In genomic region chr1:80656011-80656627, GRCh38 we compare ENCODE assay signal across 9 cellular contexts.
DNase-seq lines count a peak whose midpoint lies in the region; ATAC-seq lines count a peak whose summit lies in the region.
"Had no signal": no experiment of that assay in that cellular context is flagged by ENCODE, and none has a peak within 500 bp of the region (broad histone marks: within the 10 kb centered on the region; RNA-seq: fewer than 3 reads in every experiment).

No MANE protein-coding gene starts in this region.

- H4K8ac ChIP-seq in mesenchymal stem cell (ENCODE audit: low read length), result no peak overlapping the region

- H3K27ac Mint-ChIP-seq in activated T-cell treated with anti-CD3 and anti-CD28 coated beads, Interleukin-2, amount 50 U/mL, for 24 hours, result no peak overlapping the region

- no peak overlapping the region for H3K4me3 Mint-ChIP-seq in activated T-cell treated with anti-CD3 and anti-CD28 coated beads, Interleukin-2, amount 50 U/mL, for 24 hours

- no peak overlapping the region for H3K4me2 ChIP-seq in mesenchymal stem cell (ENCODE audit: low read length, poor library complexity, severe bottlenecking)
- H3K4me2 ChIP-seq: BLaER1 had no signal

- H3K27ac ChIP-seq in mesenchymal stem cell (ENCODE audit: low read length, poor library complexity, severe bottlenecking), result no peak overlapping the region
- H3K27ac ChIP-seq: BLaER1 had no signal

- H2AK5ac ChIP-seq in mesenchymal stem cell (ENCODE audit: low read length, severe bottlenecking), result no peak overlapping the region

- H3K4ac ChIP-seq in mesenchymal stem cell (ENCODE audit: low read depth in 1 of 2, low read length in 2 of 2), result no peak overlapping the region

- no peaks in the 10 kb centered on the region for H3K36me3 Mint-ChIP-seq in activated T-cell treated with anti-CD3 and anti-CD28 coated beads, Interleukin-2, amount 50 U/mL, for 24 hours (ENCODE audit: low read depth)

- H2BK12ac ChIP-seq in mesenchymal stem cell (ENCODE audit: low read length in 2 of 2), result no peak overlapping the region

- H3K9me3 Mint-ChIP-seq in activated T-cell treated with anti-CD3 and anti-CD28 coated beads, Interleukin-2, amount 50 U/mL, for 24 hours, result peaks cover 7% of the 10 kb centered on the region

- H3K27me3 ChIP-seq in mesenchymal stem cell (ENCODE audit: control insufficient read depth in 1 of 2, insufficient read depth in 1 of 2, low read length in 2 of 2), result no peaks in the 10 kb centered on the region
- H3K27me3 ChIP-seq: BLaER1 had no signal

- peak; percentile 85 for ATAC-seq in HG03103 (IDR thresholded peaks at IDR 0.05; ENCODE audit: low read depth, unreplicated experiment)

- WGBS in mesenchymal stem cell, result 43% methylated on average over 1 of the region's 2 CpGs

- no peak overlapping the region for H2BK15ac ChIP-seq in mesenchymal stem cell (ENCODE audit: low read depth, poor library complexity, severe bottlenecking)

- H2BK5ac ChIP-seq in mesenchymal stem cell (ENCODE audit: low read depth, low read length, poor library complexity, severe bottlenecking), result no peak overlapping the region

- no peaks in the 10 kb centered on the region for H3K27me3 Mint-ChIP-seq in activated T-cell treated with anti-CD3 and anti-CD28 coated beads, Interleukin-2, amount 50 U/mL, for 24 hours

- H3K36me3 ChIP-seq in mesenchymal stem cell (ENCODE audit: control insufficient read depth in 1 of 2, insufficient read depth in 2 of 2, low read depth in 1 of 2, low read length in 2 of 2), result no peaks in the 10 kb centered on the region
- H3K36me3 ChIP-seq: BLaER1 had no signal

- no peak overlapping the region for H3K9ac ChIP-seq in mesenchymal stem cell (ENCODE audit: low read length)
- H3K9ac ChIP-seq: BLaER1 had no signal

- no peak overlapping the region for H4K91ac ChIP-seq in mesenchymal stem cell (ENCODE audit: low read length)

- no peak overlapping the region for H3K14ac ChIP-seq in mesenchymal stem cell (ENCODE audit: low read length in 2 of 2)

- H3K9me3 ChIP-seq in mesenchymal stem cell (ENCODE audit: control insufficient read depth, low read length), result no peaks in the 10 kb centered on the region
- H3K9me3 ChIP-seq: BLaER1 had no signal

- no peaks in the 10 kb centered on the region for H3K4me1 Mint-ChIP-seq in activated T-cell treated with anti-CD3 and anti-CD28 coated beads, Interleukin-2, amount 50 U/mL, for 24 hours (ENCODE audit: low read depth)

- no peak overlapping the region for H3K4me3 ChIP-seq in mesenchymal stem cell (ENCODE audit: insufficient read depth in 1 of 2, low read depth in 1 of 2, low read length in 2 of 2)
- H3K4me3 ChIP-seq: BLaER1 had no signal

- no peak overlapping the region for H3K18ac ChIP-seq in mesenchymal stem cell (ENCODE audit: low read depth in 1 of 2, low read length in 2 of 2)

- no peak overlapping the region for H2AFZ ChIP-seq in mesenchymal stem cell (ENCODE audit: low read depth, low read length)

- no peak overlapping the region for H2BK120ac ChIP-seq in mesenchymal stem cell (ENCODE audit: low read depth, low read length)

- DNase-seq in NOMO-1 treated with DMSO at 0.1 percent for 48 hours (lab: John Stamatoyannopoulos, UW; ENCODE audit: unreplicated experiment) (peak; percentile 4), NOMO-1 treated with dmso at 0.1 percent for 144 hours (lab: John Stamatoyannopoulos, UW; ENCODE audit: unreplicated experiment) (no peak), SW 1271 (lab: John Stamatoyannopoulos, UW) (peak; percentile 0 to 18), mesenchymal stem cell (peak; percentile 25)
- DNase-seq in activated CD4-positive, alpha-beta T cell treated with anti-CD3 and anti-CD28 coated beads, Interleukin-2, amount 50 U/mL, for 48 hours, result no peak
- DNase-seq in stimulated activated CD4-positive, alpha-beta T cell treated with anti-CD3 and anti-CD28 coated beads, Interleukin-2, amount 100 ng/mL, for 48 hours, result no peak
- DNase-seq in activated T-cell treated with anti-CD3 and anti-CD28 coated beads, Interleukin-2, amount 50 U/mL, for 24 hours, result no peak

- H3K4me1 ChIP-seq in mesenchymal stem cell (ENCODE audit: control insufficient read depth, insufficient read depth, low read depth, low read length), result no peaks in the 10 kb centered on the region
- H3K4me1 ChIP-seq: BLaER1 had no signal

- no peaks in the 10 kb centered on the region for H3K79me1 ChIP-seq in mesenchymal stem cell (replicated peaks; ENCODE audit: low read length, poor library complexity, severe bottlenecking)

- no peak overlapping the region for H3K23ac ChIP-seq in mesenchymal stem cell (ENCODE audit: low read length in 2 of 2)

Comparison
In these comparisons a context has a peak if more than half of its experiments do, and no peak if none do; other contexts are left out.
1. DNase-seq: peak in NOMO-1 treated with DMSO at 0.1 percent for 48 hours (single experiment), SW 1271 (2 of 2) and mesenchymal stem cell (single experiment); none in NOMO-1 treated with dmso at 0.1 percent for 144 hours (single experiment), activated CD4-positive, alpha-beta T cell treated with anti-CD3 and anti-CD28 coated beads, Interleukin-2, amount 50 U/mL, for 48 hours (0 of 2), stimulated activated CD4-positive, alpha-beta T cell treated with anti-CD3 and anti-CD28 coated beads, Interleukin-2, amount 100 ng/mL, for 48 hours (0 of 2) and activated T-cell treated with anti-CD3 and anti-CD28 coated beads, Interleukin-2, amount 50 U/mL, for 24 hours (single experiment).